31 cellular contexts compared by ENCODE assay signal in genomic region chr2:129201636-129202035, GRCh38.
"Had no signal": no experiment of that assay in that cellular context is flagged by ENCODE, and none has a peak within 500 bp of the region (broad histone marks: within the 10 kb centered on the region; RNA-seq: fewer than 3 reads in every experiment).

No MANE protein-coding gene starts in this region.

- H3K27ac ChIP-seq: colonic mucosa, epithelial cell of prostate, heart right ventricle, left lung, neutrophil, parathyroid adenoma, prostate gland, skin epidermis, testis, tibial artery, upper lobe of left lung, vagina had no signal

- H3K4me1 Mint-ChIP-seq: endodermal cell; naive B cell; neural crest cell; stimulated activated memory B cell treated with anti-CD40 and anti-IgM and Interleukin-4, amounts not matched to agents 10 μg/mL and 1 μg/mL and 100 μg/mL, for 72 hours had no signal

- H3K4me3 Mint-ChIP-seq: dendritic cell treated with granulocyte-macrophage colony-stimulating factor and Interleukin-4, amounts not matched to agents 40 ng/mL and 50 ng/mL, for 4 days; endodermal cell; natural killer cell treated with Interleukin-12 subunit alpha and Interleukin-12 subunit beta and Interleukin-15 and Interleukin-18, amount 100 ng/mL, for 72 hours; neural crest cell; stimulated activated memory B cell treated with anti-CD40 and anti-IgM and Interleukin-4, amounts not matched to agents 10 μg/mL and 1 μg/mL and 100 μg/mL, for 72 hours had no signal

- H3K36me3 Mint-ChIP-seq: naive B cell; natural killer cell treated with Interleukin-12 subunit alpha and Interleukin-12 subunit beta and Interleukin-15 and Interleukin-18, amount 100 ng/mL, for 72 hours; stimulated activated memory B cell treated with anti-CD40 and anti-IgM and Interleukin-4, amounts not matched to agents 10 μg/mL and 1 μg/mL and 100 μg/mL, for 72 hours had no signal

- H3K79me2 ChIP-seq: parathyroid adenoma had no signal

- H3K9ac ChIP-seq: parathyroid adenoma had no signal

- FAIRE-seq: islet of Langerhans had no signal

- H3K9me3 ChIP-seq: colonic mucosa, left lung, mucosa of descending colon, neutrophil, prostate gland, spleen, testis, tibial artery, upper lobe of left lung, vagina had no signal

- H3K9me3 Mint-ChIP-seq: dendritic cell treated with granulocyte-macrophage colony-stimulating factor and Interleukin-4, amounts not matched to agents 40 ng/mL and 50 ng/mL, for 4 days; endodermal cell; natural killer cell treated with Interleukin-12 subunit alpha and Interleukin-12 subunit beta and Interleukin-15 and Interleukin-18, amount 100 ng/mL, for 72 hours; neural crest cell; stimulated activated memory B cell treated with anti-CD40 and anti-IgM and Interleukin-4, amounts not matched to agents 10 μg/mL and 1 μg/mL and 100 μg/mL, for 72 hours had no signal

- H3K27me3 ChIP-seq: colonic mucosa, left lung, neutrophil, testis, tibial artery, upper lobe of left lung, vagina had no signal

- H3K27ac Mint-ChIP-seq: dendritic cell treated with granulocyte-macrophage colony-stimulating factor and Interleukin-4, amounts not matched to agents 40 ng/mL and 50 ng/mL, for 4 days; endodermal cell; naive B cell; natural killer cell treated with Interleukin-12 subunit alpha and Interleukin-12 subunit beta and Interleukin-15 and Interleukin-18, amount 100 ng/mL, for 72 hours; stimulated activated memory B cell treated with anti-CD40 and anti-IgM and Interleukin-4, amounts not matched to agents 10 μg/mL and 1 μg/mL and 100 μg/mL, for 72 hours had no signal

- H3K36me3 ChIP-seq: colonic mucosa, heart right ventricle, left lung, neutrophil, prostate gland, spleen, tibial artery, upper lobe of left lung, vagina had no signal

- DNase-seq: colonic mucosa; effector CD8-positive, alpha-beta T cell; endodermal cell; foreskin melanocyte; glutamatergic neuron; heart right ventricle; hippocampal formation; left cardiac atrium; left lung; mucosa of descending colon; naive B cell; right cardiac atrium; spleen; stimulated activated CD4-positive, alpha-beta T cell treated with anti-CD3 and anti-CD28 coated beads, Interleukin-4, amount 100 ng/mL, for 4 hours; stimulated activated naive CD8-positive, alpha-beta T cell treated with anti-CD3 and anti-CD28 coated beads, Interleukin-15, Interleukin-2, amounts not matched to agents 100 U/mL and 50 U/mL, for 24 hours; substantia nigra; testis; tibial artery; upper lobe of left lung had no signal

- ATAC-seq: esophagus mucosa; heart right ventricle; left cardiac atrium; left lung; mucosa of descending colon; natural killer cell treated with Interleukin-12 subunit alpha and Interleukin-12 subunit beta and Interleukin-15 and Interleukin-18, amount 100 ng/mL, for 72 hours; right cardiac atrium; stimulated activated memory B cell treated with anti-CD40 and anti-IgM and Interleukin-4, amounts not matched to agents 10 μg/mL and 1 μg/mL and 100 μg/mL, for 72 hours; stimulated activated naive CD8-positive, alpha-beta T cell treated with anti-CD3 and anti-CD28 coated beads, Interleukin-15, Interleukin-2, amounts not matched to agents 100 U/mL and 50 U/mL, for 24 hours had no signal

- H3K4me3 ChIP-seq: colonic mucosa, heart right ventricle, left lung, mucosa of descending colon, prostate gland, skin epidermis, spleen, testis, tibial artery, upper lobe of left lung, vagina had no signal

- H2AFZ ChIP-seq: parathyroid adenoma had no signal

- H3K27me3 Mint-ChIP-seq: dendritic cell treated with granulocyte-macrophage colony-stimulating factor and Interleukin-4, amounts not matched to agents 40 ng/mL and 50 ng/mL, for 4 days; natural killer cell treated with Interleukin-12 subunit alpha and Interleukin-12 subunit beta and Interleukin-15 and Interleukin-18, amount 100 ng/mL, for 72 hours had no signal

- H3K4me1 ChIP-seq: colonic mucosa, heart right ventricle, left lung, parathyroid adenoma, prostate gland, spleen, testis, tibial artery, upper lobe of left lung, vagina had no signal
